In the genomic region with DNA sequence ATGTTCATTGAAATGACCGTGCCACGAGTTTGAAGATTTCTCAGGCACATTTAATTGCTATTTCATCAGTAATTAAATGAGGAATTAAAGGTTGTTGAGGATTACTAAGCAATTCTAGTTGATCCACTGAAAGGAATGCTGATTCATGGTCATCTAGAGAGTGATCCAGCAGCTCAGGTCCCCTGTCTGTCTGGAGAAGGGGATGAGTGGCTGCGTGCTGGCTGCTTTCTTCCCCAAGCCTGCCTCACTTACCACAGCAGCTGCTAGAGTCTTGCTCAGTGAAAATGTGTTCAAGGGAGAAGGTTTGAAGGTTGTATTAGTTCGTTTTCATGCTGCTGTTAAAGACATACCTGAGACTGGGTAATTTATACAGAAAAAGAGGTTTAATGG, we compare ENCODE assay signal across 14 cellular contexts. TPM values are rescaled to one million over a fixed set of nuclear protein-coding genes. Genes with fewer than 3 reads are reported as not detected.
A peak's percentile ranks its signal among the peaks of the same experiment; 100 is the strongest.
DNase-seq lines count a peak whose midpoint lies in the region; ATAC-seq, FAIRE-seq and TF ChIP-seq lines count a peak whose summit lies in the region.
"Had no signal": no experiment of that assay in that cellular context is flagged by ENCODE, and none has a peak within 500 bp of the region (broad histone marks: within the 10 kb centered on the region; RNA-seq: fewer than 3 reads in every experiment).

No MANE protein-coding gene starts in this region.

- TF ChIP-seq POLR2A in K562 (conservative IDR thresholded peaks at IDR 0.05), result no peak

- H3K9me3 ChIP-seq in heart right ventricle (no peaks in the 10 kb centered on the region), right atrium auricular region (no peaks in the 10 kb centered on the region), K562 (replicated peaks; ENCODE audit: control insufficient read depth, insufficient read depth, low read depth, low read length) (no peaks in the 10 kb centered on the region), liver (ENCODE audit: control insufficient read depth in 4 of 4, low read length in 3 of 4) (no peaks in the 10 kb centered on the region)
- H3K9me3 ChIP-seq in CD8-positive, alpha-beta memory T cell (ENCODE audit: low read length), result no peaks in the 10 kb centered on the region
- H3K9me3 ChIP-seq: Peyer's patch had no signal

- TF ChIP-seq EP300 in K562 (IDR thresholded peaks at IDR 0.05; ENCODE audit: low read length), result no peak

- H3K27ac ChIP-seq in heart right ventricle, result peak overlapping the region in 7 of 10 donors; percentile 38 to 88 (median 73)
- H3K27ac ChIP-seq in right atrium auricular region, result peak overlapping the region in 1 of 2 donors; percentile 24
- no peak overlapping the region for H3K27ac ChIP-seq in K562 (ENCODE audit: extremely low read depth, low read depth, low read length)
- H3K27ac ChIP-seq in liver (ENCODE audit: low read depth in 1 of 2, low read length in 2 of 2), result peak overlapping the region; percentile 89 to 95
- H3K27ac ChIP-seq in CD8-positive, alpha-beta memory T cell (ENCODE audit: low read depth, low read length), result no peak overlapping the region

- H3K27me3 ChIP-seq in heart right ventricle (no peaks in the 10 kb centered on the region), right atrium auricular region (no peaks in the 10 kb centered on the region), K562 (ENCODE audit: control insufficient read depth in 2 of 2, insufficient read depth in 2 of 2, low read length in 2 of 2) (peaks cover 0 to 8% of the 10 kb centered on the region in 2 experiments; a peak in 3 of 5 replicates), liver (ENCODE audit: control insufficient read depth in 4 of 4, insufficient read depth in 4 of 4, low read length in 3 of 4) (no peaks in the 10 kb centered on the region)
- no peaks in the 10 kb centered on the region for H3K27me3 ChIP-seq in CD8-positive, alpha-beta memory T cell (ENCODE audit: insufficient read depth, low read length, poor library complexity, severe bottlenecking)
- H3K27me3 ChIP-seq: Peyer's patch had no signal

- peaks cover 2 to 5% of the 10 kb centered on the region in 2 donors for H3K27me3 Mint-ChIP-seq in CD8-positive, alpha-beta memory T cell

- no peak overlapping the region for H3K9ac ChIP-seq in K562 (ENCODE audit: insufficient read depth in 1 of 2, low read depth in 2 of 2, low read length in 2 of 2)
- H3K9ac ChIP-seq in liver (ENCODE audit: low read depth in 1 of 2, low read length in 2 of 2), result no peak overlapping the region

- WGBS in heart right ventricle, 2 donors, result 77 to 84% methylated on average over 4 of the region's 4 CpGs
- 5% methylated on average over 4 of the region's 4 CpGs for WGBS in K562 (ENCODE audit: insufficient coverage, low coverage, missing lambda C conversion rate)
- 80% methylated on average over 4 of the region's 4 CpGs for WGBS in liver

- H4K20me1 ChIP-seq in K562 (replicated peaks; ENCODE audit: control insufficient read depth, insufficient read depth, low read length), result no peaks in the 10 kb centered on the region

- POLR2A ChIA-PET in K562 (lab: Yijun Ruan, JAX), result no interaction called here
- POLR2A ChIA-PET in CD8-positive, alpha-beta memory T cell (lab: Charles Lee), result no interaction called here

- no peak overlapping the region for H3K4me2 ChIP-seq in K562 (ENCODE audit: insufficient read depth, low read length)

- H3K4me1 Mint-ChIP-seq in CD8-positive, alpha-beta memory T cell, result no peaks in the 10 kb centered on the region
- H3K4me1 Mint-ChIP-seq: activated naive CD8-positive, alpha-beta T cell treated with anti-CD3 and anti-CD28 coated beads for 36 hours; immature natural killer cell had no signal

- intact Hi-C loops in heart right ventricle (cut with DNase I), result loop anchor here in 3 of 10 donors (5.0 to 10.0 kb wide), 3 partner anchors 36 to 46 kb away; no protein-coding TSS in a partner anchor
- intact Hi-C loops in K562 (cut with micrococcal nuclease), result no loop called here

- no peaks in the 10 kb centered on the region for H3K9me1 ChIP-seq in K562 (ENCODE audit: control insufficient read depth, insufficient read depth, low read length)

- no peaks in the 10 kb centered on the region for H3K79me2 ChIP-seq in K562 (ENCODE audit: control insufficient read depth, insufficient read depth, low read length)

- H3K4me3 Mint-ChIP-seq in CD8-positive, alpha-beta memory T cell, result no peak overlapping the region
- H3K4me3 Mint-ChIP-seq: activated naive CD8-positive, alpha-beta T cell treated with anti-CD3 and anti-CD28 coated beads for 36 hours; immature natural killer cell had no signal

- peak; percentile 73 for FAIRE-seq in K562 (lab: Jason Lieb, UNC)

- DNase-seq in heart right ventricle, result no peak
- DNase-seq in right atrium auricular region (ENCODE audit: low spot score), result no peak
- DNase-seq in K562 (ENCODE audit: extremely low read depth in 1 of 4, low spot score in 3 of 4), result peak; percentile 16 to 43 (median 23)
- DNase-seq in CD8-positive, alpha-beta memory T cell, result no peak
- no peak for DNase-seq in activated naive CD4-positive, alpha-beta T cell treated with anti-CD3 and anti-CD28 coated beads, Interleukin-2, amount 50 U/mL, for 16 hours
- DNase-seq in GM13977 (ENCODE audit: low spot score), result no peak
- DNase-seq: activated CD4-positive, CD25-positive, alpha-beta regulatory T cell treated with anti-CD3 and anti-CD28 coated beads, Interleukin-2, amount 50 U/mL, for 72 hours; activated naive CD8-positive, alpha-beta T cell treated with anti-CD3 and anti-CD28 coated beads for 36 hours; immature natural killer cell; NCI-H2081; Peyer's patch had no signal

- peaks cover 0 to 3% (median 0%) of the 10 kb centered on the region in 3 donors for H3K36me3 Mint-ChIP-seq in CD8-positive, alpha-beta memory T cell
- H3K36me3 Mint-ChIP-seq: activated naive CD8-positive, alpha-beta T cell treated with anti-CD3 and anti-CD28 coated beads for 36 hours; immature natural killer cell had no signal

- H3K27ac Mint-ChIP-seq in CD8-positive, alpha-beta memory T cell, result no peak overlapping the region
- H3K27ac Mint-ChIP-seq: activated naive CD8-positive, alpha-beta T cell treated with anti-CD3 and anti-CD28 coated beads for 36 hours; immature natural killer cell; progenitor cell of endocrine pancreas had no signal

- H3K4me3 ChIP-seq in heart right ventricle (no peak overlapping the region), right atrium auricular region (no peak overlapping the region), K562 (no peak overlapping the region), liver (ENCODE audit: low read depth in 1 of 3, low read length in 3 of 3) (no peak overlapping the region)
- H3K4me3 ChIP-seq in CD8-positive, alpha-beta memory T cell (ENCODE audit: low read length), result no peak overlapping the region
- H3K4me3 ChIP-seq: Peyer's patch had no signal

- H3K36me3 ChIP-seq in heart right ventricle (no peaks in the 10 kb centered on the region), right atrium auricular region (no peaks in the 10 kb centered on the region), K562 (ENCODE audit: control insufficient read depth, insufficient read depth, low read length) (no peaks in the 10 kb centered on the region), liver (ENCODE audit: control insufficient read depth in 4 of 4, insufficient read depth in 3 of 4, low read depth in 1 of 4, low read length in 3 of 4) (no peaks in the 10 kb centered on the region)
- H3K36me3 ChIP-seq in CD8-positive, alpha-beta memory T cell (ENCODE audit: insufficient read depth, low read length), result no peaks in the 10 kb centered on the region
- H3K36me3 ChIP-seq: Peyer's patch had no signal

- H3K9me3 Mint-ChIP-seq in CD8-positive, alpha-beta memory T cell, result no peaks in the 10 kb centered on the region
- H3K9me3 Mint-ChIP-seq: activated naive CD8-positive, alpha-beta T cell treated with anti-CD3 and anti-CD28 coated beads for 36 hours; immature natural killer cell had no signal

- no peak overlapping the region for H2AFZ ChIP-seq in K562 (ENCODE audit: low read depth, low read length)

- CTCF ChIA-PET in K562 (lab: Yijun Ruan, JAX; ENCODE audit: low intra/inter-chr PET ratio), result no interaction called here
- CTCF ChIA-PET in CD8-positive, alpha-beta memory T cell (lab: Charles Lee), result interaction anchor here (1.2 kb wide), 1 partner anchor 16 kb away, joined by 6 read pairs; no protein-coding TSS in a partner anchor

- H3K4me1 ChIP-seq in heart right ventricle, result peaks cover 5 to 88% (median 41%) of the 10 kb centered on the region in 9 donors
- H3K4me1 ChIP-seq in right atrium auricular region, result peaks cover 0 to 43% of the 10 kb centered on the region in 2 donors
- no peaks in the 10 kb centered on the region for H3K4me1 ChIP-seq in K562 (replicated peaks in 1 of 2; ENCODE audit: control insufficient read depth in 2 of 2, insufficient read depth in 2 of 2, low read length in 2 of 2)
- H3K4me1 ChIP-seq in liver (ENCODE audit: control insufficient read depth in 4 of 4, insufficient read depth in 4 of 4, low read length in 3 of 4), result peaks cover 10 to 38% (median 30%) of the 10 kb centered on the region in 4 donors
- no peaks in the 10 kb centered on the region for H3K4me1 ChIP-seq in CD8-positive, alpha-beta memory T cell (ENCODE audit: insufficient read depth, low read length)

- in situ Hi-C loops in K562 (cut with MboI) (no loop called here), GM13977 (cut with MboI; ENCODE audit: low pct_unique_long_range_greater_than_20kb, low sequenced_read_pairs, unreplicated experiment) (no loop called here)

- no peak for TF ChIP-seq RAD21 in K562 (CRISPR knock-in tag; conservative IDR thresholded peaks at IDR 0.05 in 1 of 2, IDR thresholded peaks at IDR 0.05 in 1 of 2)
- TF ChIP-seq RAD21 in liver (IDR thresholded peaks at IDR 0.05), result no peak

- no peak for ATAC-seq in heart right ventricle
- peak; percentile 55; the same call in 1 of the 3 replicates for ATAC-seq in K562
- no peak for ATAC-seq in HG02588 (IDR thresholded peaks at IDR 0.05; ENCODE audit: unreplicated experiment)

- no peak for TF ChIP-seq CTCF in heart right ventricle (IDR thresholded peaks at IDR 0.05)
- no peak for TF ChIP-seq CTCF in right atrium auricular region (IDR thresholded peaks at IDR 0.05)
- no peak for TF ChIP-seq CTCF in K562 (IDR thresholded peaks at IDR 0.05 in 2 of 3, conservative IDR thresholded peaks at IDR 0.05 in 1 of 3; ENCODE audit: insufficient read depth in 2 of 3, low read depth in 1 of 3, low read length in 3 of 3)
- TF ChIP-seq CTCF in liver (IDR thresholded peaks at IDR 0.05; ENCODE audit: low read depth, low read length, missing input control), result no peak
- TF ChIP-seq CTCF in GM13977 (IDR thresholded peaks at IDR 0.05; ENCODE audit: extremely low read depth, insufficient read depth, missing control alignments), result no peak

- no TSS peak for BruUV-seq in K562 (replicated peaks; lab: Mats Ljungman, UMichigan)

RNA-seq across cellular contexts. Expression of a gene that starts 7.8 kb away (rescaled TPM):
- total RNA-seq in heart right ventricle (100 to 1,000 TPM in 1 of 10 donors, 10 to 100 TPM in 9; 29.6 to 137 (median 46.2) TPM), right atrium auricular region (10 to 100 TPM; 30.4 to 65.0 TPM), K562 (2014; rRNA removed) (0.05 TPM in 1 of 2 replicates, not detected in the other), K562 (2014; rRNA removed; fragmentation: Illumina TruSeq; extraction: Trizol) (not detected in 2 replicates), K562 (2015; rRNA removed; fragmentation: Illumina TruSeq; extraction: Trizol) (not detected in 2 replicates), K562 (2021) (0.62 and 0.98 TPM in 2 replicates), liver (100 to 1,000 TPM in 1 of 2 donors, 10 to 100 TPM in 1; 45.2 to 144 TPM)
- polyA plus RNA-seq in heart right ventricle (10 to 100 TPM; 65.5 to 69.9 TPM), K562 (2011; rRNA removed) (0.08 TPM in 1 of 2 replicates, not detected in the other), K562 (2014; fragmentation: Illumina TruSeq; extraction: Trizol) (not detected in 2 replicates), K562 (2014; fragmentation: Nextera tagmentation; extraction: Ambion mirVana) (not detected), K562 (2014; rRNA removed) (not detected in 2 replicates), liver (10 to 100 TPM; 33.7 to 43.0 TPM)
- total RNA-seq in K562 (2011; cell fraction: chromatin; rRNA removed; ENCODE audit: low replicate concordance), result 0.21 TPM in 1 of 2 replicates, not detected in the other
- total RNA-seq in K562 (2011; cell fraction: nucleolus; rRNA removed), result not detected in 2 replicates
- 0.61 TPM in 1 of 2 replicates, not detected in the other for total RNA-seq in K562 (2011; cell fraction: nucleoplasm; rRNA removed)
- polyA plus RNA-seq in K562 (2011; cell fraction: cytosol; rRNA removed), result 0.06 TPM in 1 of 2 replicates, not detected in the other
- 0.04 and 0.26 TPM in 2 replicates for polyA plus RNA-seq in K562 (2011; cell fraction: nucleus; rRNA removed)
- polyA plus RNA-seq in K562 (2012), result 0.18 TPM in 1 of 2 replicates, not detected in the other
- not detected in 2 replicates for polyA minus RNA-seq in K562 (2011; rRNA and poly(A)+ RNA removed)
- 0.57 and 1.6 TPM in 2 replicates for polyA minus RNA-seq in K562 (2011; cell fraction: cytosol; rRNA and poly(A)+ RNA removed)
- polyA minus RNA-seq in K562 (2011; cell fraction: nucleus; rRNA and poly(A)+ RNA removed), result not detected in 2 replicates
- total RNA-seq in CD8-positive, alpha-beta memory T cell, result 1 to 10 TPM; 8.8 to 9.2 TPM
- 4.9 TPM for polyA plus RNA-seq in CD8-positive, alpha-beta memory T cell
- total RNA-seq: activated naive CD8-positive, alpha-beta T cell treated with anti-CD3 and anti-CD28 coated beads for 36 hours had no signal

Comparison
In these comparisons a context has a peak if more than half of its experiments do, and no peak if none do; other contexts are left out.
1. DNase-seq: peak in K562 (4 of 4); none in heart right ventricle (0 of 2), right atrium auricular region (single experiment), CD8-positive, alpha-beta memory T cell (0 of 5), activated naive CD4-positive, alpha-beta T cell treated with anti-CD3 and anti-CD28 coated beads, Interleukin-2, amount 50 U/mL, for 16 hours (single experiment) and GM13977 (single experiment).
2. H3K27ac ChIP-seq: peak in heart right ventricle (7 of 10) and liver (2 of 2); none in K562 (single experiment) and CD8-positive, alpha-beta memory T cell (single experiment).
3. RNA of a gene that starts 7.8 kb away (total RNA-seq): 45.2 to 144 TPM in liver, 30.4 to 65.0 TPM in right atrium auricular region, 29.6 to 137 TPM in heart right ventricle and 8.8 to 9.2 TPM in CD8-positive, alpha-beta memory T cell; 0.05 to 0.98 TPM in K562; every median in the first group is over 4 times any median in the second.